ENCODE assay signal across 17 cellular contexts in the genomic region with DNA sequence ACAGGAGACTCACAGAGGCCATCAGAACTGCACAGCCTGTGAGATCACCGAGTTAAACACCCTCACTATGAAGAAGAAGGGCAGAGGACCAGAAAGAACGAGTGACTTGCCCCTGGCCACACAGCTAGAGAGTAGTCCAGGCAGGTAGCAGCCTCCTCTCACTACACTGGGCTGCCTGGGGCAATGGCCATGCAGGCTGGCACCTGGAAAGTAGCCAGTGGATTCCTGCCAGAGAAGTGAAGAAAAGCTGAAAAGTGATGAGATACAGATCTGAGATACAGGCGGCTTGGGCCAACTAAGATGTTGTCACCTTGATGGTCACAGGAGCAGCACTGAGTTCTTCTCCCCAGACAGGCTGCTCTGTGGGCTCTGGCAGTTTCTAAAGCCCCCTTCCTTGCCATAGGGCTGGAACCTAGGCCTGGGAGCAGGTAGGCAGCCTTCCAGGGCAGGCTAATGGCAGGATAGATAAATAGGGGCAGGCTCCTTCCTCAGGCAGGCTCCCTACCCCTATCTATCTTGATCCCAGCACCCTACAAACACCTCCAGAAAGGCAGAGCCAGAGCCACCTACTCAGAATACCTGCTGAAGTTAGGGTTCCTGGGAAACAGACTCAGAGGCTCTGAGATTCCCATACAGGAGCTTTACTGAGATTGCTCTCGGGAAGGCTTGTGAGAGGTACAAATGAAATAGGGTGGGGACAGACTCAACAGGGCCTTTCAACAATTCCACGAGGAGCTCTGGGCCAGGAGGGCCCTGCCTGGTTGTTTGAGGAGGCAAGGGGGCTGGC.
DNase-seq lines count a peak whose midpoint lies in the region; TF ChIP-seq lines count a peak whose summit lies in the region.
"Had no signal": no experiment of that assay in that cellular context is flagged by ENCODE, and none has a peak within 500 bp of the region (broad histone marks: within the 10 kb centered on the region; RNA-seq: fewer than 3 reads in every experiment).

No MANE protein-coding gene starts in this region.

- POLR2A ChIA-PET in OCI-LY7 (lab: Charles Lee) = interaction anchor here (0.6 kb wide), 1 partner anchor 265 kb away, joined by 4 read pairs; no protein-coding TSS in a partner anchor

- H3K4me1 ChIP-seq in BLaER1 treated with 17β-estradiol and CSF1 and Interleukin-3, amounts not matched to agents 10 nM and 100 nM = peaks cover 26 to 68% (median 50%) of the 10 kb centered on the region in 10 experiments
- H3K4me1 ChIP-seq in OCI-LY7 (ENCODE audit: insufficient read depth, low read length, poor library complexity, severe bottlenecking) = no peaks in the 10 kb centered on the region

- DNase-seq in NCI-H2029 (lab: John Stamatoyannopoulos, UW) (peak; percentile 21), NCI-H2029 treated with DMSO at 0.1 percent for 48 hours (lab: John Stamatoyannopoulos, UW) (no peak), NCI-H69 (lab: John Stamatoyannopoulos, UW) (peak; percentile 56), mucosa of gallbladder (ENCODE audit: low spot score) (peak; percentile 26), OCI-LY7 (ENCODE audit: low spot score) (no peak), NCI-H524 treated with DMSO at 0.1 percent for 48 hours (lab: John Stamatoyannopoulos, UW) (no peak), NCI-H1930 (lab: John Stamatoyannopoulos, UW) (no peak)
- DNase-seq: HCEC 1CT, IMR-90, NCI-H1417 treated with DMSO at 0.1 percent for 48 hours, NCI-H187 treated with DMSO at 0.1 percent for 48 hours, NCI-H526, SIG-M5, T-helper 1 cell had no signal

- no peaks in the 10 kb centered on the region for H3K9me3 ChIP-seq in BLaER1 treated with 17β-estradiol and CSF1 and Interleukin-3, amounts not matched to agents 10 nM and 100 nM (replicated peaks in 1 of 11)
- no peaks in the 10 kb centered on the region for H3K9me3 ChIP-seq in OCI-LY7 (ENCODE audit: low read length)

- no peak for TF ChIP-seq CTCF in OCI-LY7 (conservative IDR thresholded peaks at IDR 0.05; ENCODE audit: low read length)

- H3K9me2 ChIP-seq in OCI-LY7 (ENCODE audit: insufficient read depth, low read length) = no peaks in the 10 kb centered on the region

- H3K27me3 ChIP-seq in BLaER1 treated with 17β-estradiol and CSF1 and Interleukin-3, amounts not matched to agents 10 nM and 100 nM = no peaks in the 10 kb centered on the region

- peak overlapping the region in 6 of 11 experiments; percentile 22 to 55 (median 42); a peak in 10 of 22 replicates for H3K9ac ChIP-seq in BLaER1 treated with 17β-estradiol and CSF1 and Interleukin-3, amounts not matched to agents 10 nM and 100 nM
- H3K9ac ChIP-seq: KMS-11 had no signal

- no peaks in the 10 kb centered on the region for H4K20me1 ChIP-seq in BLaER1 treated with 17β-estradiol and CSF1 and Interleukin-3, amounts not matched to agents 10 nM and 100 nM
- H4K20me1 ChIP-seq in OCI-LY7 (ENCODE audit: insufficient read depth, low read length) = no peaks in the 10 kb centered on the region

- H3K27ac ChIP-seq in BLaER1 treated with 17β-estradiol and CSF1 and Interleukin-3, amounts not matched to agents 10 nM and 100 nM = peak overlapping the region in 9 of 11 experiments; percentile 4 to 77 (median 66); a peak in 17 of 22 replicates
- H3K27ac ChIP-seq in OCI-LY7 (ENCODE audit: low read depth, low read length, poor library complexity, severe bottlenecking) = no peak overlapping the region
- H3K27ac ChIP-seq: KMS-11 had no signal

- CTCF ChIA-PET in OCI-LY7 (lab: Charles Lee; ENCODE audit: unreplicated experiment) = no interaction called here

- H3K36me3 ChIP-seq in BLaER1 treated with 17β-estradiol and CSF1 and Interleukin-3, amounts not matched to agents 10 nM and 100 nM = no peaks in the 10 kb centered on the region
- no peaks in the 10 kb centered on the region for H3K36me3 ChIP-seq in OCI-LY7 (ENCODE audit: insufficient read depth, low read length)

- H3K4me2 ChIP-seq in BLaER1 treated with 17β-estradiol and CSF1 and Interleukin-3, amounts not matched to agents 10 nM and 100 nM = peak overlapping the region; percentile 3 to 83 (median 60); a peak in 21 of 22 replicates
- no peak overlapping the region for H3K4me2 ChIP-seq in OCI-LY7 (ENCODE audit: low read length)
- H3K4me2 ChIP-seq: GM23338, KMS-11 had no signal

- H3K79me2 ChIP-seq in OCI-LY7 (ENCODE audit: insufficient read depth, low read depth, low read length) = no peaks in the 10 kb centered on the region

- intact Hi-C loops in OCI-LY7 (cut with micrococcal nuclease; ENCODE audit: unreplicated experiment) = no loop called here

- H3K4me3 ChIP-seq in BLaER1 treated with 17β-estradiol and CSF1 and Interleukin-3, amounts not matched to agents 10 nM and 100 nM = no peak overlapping the region
- H3K4me3 ChIP-seq in OCI-LY7 (ENCODE audit: low read depth, low read length, poor library complexity, severe bottlenecking) = no peak overlapping the region
- H3K4me3 ChIP-seq: GM23338 had no signal

- BruUV-seq in OCI-LY7 (replicated peaks; lab: Mats Ljungman, UMichigan) = no TSS peak

- H2AFZ ChIP-seq in OCI-LY7 (ENCODE audit: low read length) = no peak overlapping the region
- H2AFZ ChIP-seq: GM23338 had no signal

Comparison
In these comparisons a context has a peak if more than half of its experiments do, and no peak if none do; other contexts are left out.
1. DNase-seq: peak in NCI-H2029 (single experiment), NCI-H69 (single experiment) and mucosa of gallbladder (single experiment); none in NCI-H2029 treated with DMSO at 0.1 percent for 48 hours (single experiment), OCI-LY7 (single experiment), NCI-H524 treated with DMSO at 0.1 percent for 48 hours (single experiment) and NCI-H1930 (0 of 2).